Comparison of ENCODE assay signal across 22 cellular contexts in genomic region chrX:21905209-21905735, GRCh38. TPM values are rescaled to one million over a fixed set of nuclear protein-coding genes. Genes with fewer than 3 reads are reported as not detected.
DNase-seq lines count a peak whose midpoint lies in the region; FAIRE-seq and TF ChIP-seq lines count a peak whose summit lies in the region.
"Had no signal": no experiment of that assay in that cellular context is flagged by ENCODE, and none has a peak within 500 bp of the region (broad histone marks: within the 10 kb centered on the region; RNA-seq: fewer than 3 reads in every experiment).

No MANE protein-coding gene starts in this region.

- H2BK20ac ChIP-seq in H1 (ENCODE audit: low read length), result no peak overlapping the region

- H2BK12ac ChIP-seq in H1 (ENCODE audit: low read depth, low read length), result no peak overlapping the region

- in situ Hi-C loops in HAP-1 (cut with MboI; ENCODE audit: low sequenced_read_pairs), result no loop called here
- in situ Hi-C loops in KBM-7 (cut with MboI; ENCODE audit: low pct_unique_long_range_greater_than_20kb, low sequenced_read_pairs), result no loop called here

- H2BK120ac ChIP-seq in H1 (replicated peaks; ENCODE audit: low read depth, low read length), result no peak overlapping the region

- H3K4me3 ChIP-seq in HAP-1 (no peak overlapping the region), H1 (ENCODE audit: extremely low read depth in 1 of 4, insufficient read depth in 2 of 4, low read depth in 3 of 4, low read length in 4 of 4) (no peak overlapping the region), ovary (no peak overlapping the region)
- H3K4me3 ChIP-seq: tibial nerve had no signal

- no peak overlapping the region for H3K14ac ChIP-seq in H1 (ENCODE audit: insufficient read length)

- TF ChIP-seq EP300 in H1 (IDR thresholded peaks at IDR 0.05; ENCODE audit: borderline replicate concordance in 1 of 2, low read depth in 2 of 2, low read length in 2 of 2) (no peak), ovary (IDR thresholded peaks at IDR 0.05) (no peak)

- no peak overlapping the region for H3K4ac ChIP-seq in H1 (replicated peaks; ENCODE audit: insufficient read length, low read depth, low read length)

- no peaks in the 10 kb centered on the region for H3K9me3 Mint-ChIP-seq in neural crest cell
- H3K9me3 Mint-ChIP-seq: activated naive CD4-positive, alpha-beta T cell treated with anti-CD3 and anti-CD28 coated beads, Interleukin-2, amount 50 U/mL, for 72 hours; activated T-cell treated with anti-CD3 and anti-CD28 coated beads, Interleukin-2, amount 50 U/mL, for 72 hours; natural killer cell; stimulated activated naive B cell treated with anti-CD40 and anti-IgM and Interleukin-4, amounts not matched to agents 10 μg/mL and 1 μg/mL and 100 μg/mL, for 72 hours; T-cell had no signal

- no peak overlapping the region for H2BK15ac ChIP-seq in H1 (ENCODE audit: low read length)

- intact Hi-C loops in ovary (cut with DNase I), result no loop called here

- peaks cover 35% of the 10 kb centered on the region for H3K4me1 ChIP-seq in HAP-1
- H3K4me1 ChIP-seq in H1 (replicated peaks in 1 of 4; ENCODE audit: control insufficient read depth in 3 of 4, insufficient read depth in 4 of 4, low read length in 3 of 4), result peaks cover 0 to 5% (median 2%) of the 10 kb centered on the region in 4 experiments; a peak in 2 of 7 replicates
- H3K4me1 ChIP-seq in ovary (ENCODE audit: insufficient read depth), result no peaks in the 10 kb centered on the region
- H3K4me1 ChIP-seq: BE2C, foreskin keratinocyte, tibial nerve had no signal

- H3K23me2 ChIP-seq in H1 (ENCODE audit: low read depth, low read length), result no peaks in the 10 kb centered on the region

- H4K8ac ChIP-seq in H1 (ENCODE audit: extremely low read depth, insufficient read depth, low read length), result no peak overlapping the region

- no peak for TF ChIP-seq RAD21 in H1 (IDR thresholded peaks at IDR 0.05 in 1 of 2, conservative IDR thresholded peaks at IDR 0.05 in 1 of 2; ENCODE audit: low read depth in 2 of 2, low read length in 2 of 2)

- H3K9ac ChIP-seq in H1 (replicated peaks in 1 of 4; ENCODE audit: extremely low read depth in 1 of 4, low read depth in 3 of 4, low read length in 3 of 4), result no peak overlapping the region

- H3K56ac ChIP-seq in H1 (replicated peaks; ENCODE audit: insufficient read length, low read depth, low read length), result no peak overlapping the region

- no peak overlapping the region for H2AK5ac ChIP-seq in H1 (ENCODE audit: low read depth, low read length)

- no peaks in the 10 kb centered on the region for H3K36me3 ChIP-seq in HAP-1 (replicated peaks)
- no peaks in the 10 kb centered on the region for H3K36me3 ChIP-seq in H1 (ENCODE audit: control insufficient read depth in 2 of 4, insufficient read depth in 4 of 4, low read length in 3 of 4)
- H3K36me3 ChIP-seq in ovary, result no peaks in the 10 kb centered on the region
- H3K36me3 ChIP-seq: BE2C, WERI-Rb-1 had no signal

- peak overlapping the region; percentile 55 for H3K4me3 Mint-ChIP-seq in neural crest cell
- H3K4me3 Mint-ChIP-seq: activated CD8-positive, alpha-beta T cell treated with anti-CD3 and anti-CD28 coated beads, Interleukin-2, amount 10 ng/mL, durations not matched to agents 7 days and 5 days; activated T-cell treated with anti-CD3 and anti-CD28 coated beads, Interleukin-2, amount 50 U/mL, for 72 hours; natural killer cell; stimulated activated naive B cell treated with anti-CD40 and anti-IgM and Interleukin-4, amounts not matched to agents 10 μg/mL and 1 μg/mL and 100 μg/mL, for 72 hours; T-cell had no signal

- H3K27ac ChIP-seq in H1 (ENCODE audit: low read depth, low read length), result no peak overlapping the region; the same call in 1 of the 2 replicates
- no peak overlapping the region for H3K27ac ChIP-seq in ovary
- H3K27ac ChIP-seq: foreskin keratinocyte, WERI-Rb-1 had no signal

- peak overlapping the region; percentile 32; the same call in 1 of the 2 replicates for H2BK5ac ChIP-seq in H1 (ENCODE audit: low read depth, low read length)

- H3K4me2 ChIP-seq in H1 (ENCODE audit: insufficient read depth in 1 of 2, low read depth in 2 of 2, low read length in 2 of 2), result peak overlapping the region in 1 of 2 experiments; percentile 27; a peak in 2 of 4 replicates

- TF ChIP-seq POLR2A in H1 (IDR thresholded peaks at IDR 0.05; ENCODE audit: control extremely low read depth in 1 of 2, low read depth in 2 of 2, low read length in 2 of 2) (no peak), ovary (IDR thresholded peaks at IDR 0.05) (no peak)

- H3K27me3 ChIP-seq in HAP-1 (ENCODE audit: low read depth), result no peaks in the 10 kb centered on the region
- H3K27me3 ChIP-seq in H1 (replicated peaks in 1 of 4; ENCODE audit: control insufficient read depth in 3 of 4, extremely low read depth in 1 of 4, insufficient read depth in 3 of 4, low read length in 3 of 4), result no peaks in the 10 kb centered on the region
- H3K27me3 ChIP-seq in ovary, result no peaks in the 10 kb centered on the region
- H3K27me3 ChIP-seq: BE2C, foreskin keratinocyte, tibial nerve had no signal

- H3K9me3 ChIP-seq in HAP-1, result no peaks in the 10 kb centered on the region
- no peaks in the 10 kb centered on the region for H3K9me3 ChIP-seq in H1 (ENCODE audit: insufficient read depth in 2 of 2, low read depth in 1 of 2, low read length in 1 of 2)
- no peaks in the 10 kb centered on the region for H3K9me3 ChIP-seq in ovary
- H3K9me3 ChIP-seq: BE2C, tibial nerve had no signal

- no peak for FAIRE-seq in H1 (lab: Jason Lieb, UNC)
- FAIRE-seq: colon had no signal

- H3K27me3 Mint-ChIP-seq in neural crest cell (ENCODE audit: low read depth), result no peaks in the 10 kb centered on the region
- H3K27me3 Mint-ChIP-seq: stimulated activated naive B cell treated with anti-CD40 and anti-IgM and Interleukin-4, amounts not matched to agents 10 μg/mL and 1 μg/mL and 100 μg/mL, for 72 hours had no signal

- H3K27ac Mint-ChIP-seq in neural crest cell (ENCODE audit: unreplicated experiment), result peak overlapping the region; percentile 83
- H3K27ac Mint-ChIP-seq: activated CD8-positive, alpha-beta T cell treated with anti-CD3 and anti-CD28 coated beads, Interleukin-2, amount 10 ng/mL, durations not matched to agents 7 days and 5 days; activated naive CD4-positive, alpha-beta T cell treated with anti-CD3 and anti-CD28 coated beads, Interleukin-2, amount 50 U/mL, for 72 hours; activated T-cell treated with anti-CD3 and anti-CD28 coated beads, Interleukin-2, amount 50 U/mL, for 72 hours; natural killer cell; stimulated activated naive B cell treated with anti-CD40 and anti-IgM and Interleukin-4, amounts not matched to agents 10 μg/mL and 1 μg/mL and 100 μg/mL, for 72 hours; T-cell had no signal

- H4K20me1 ChIP-seq in H1 (replicated peaks in 1 of 2; ENCODE audit: control insufficient read depth in 1 of 2, insufficient read depth in 2 of 2, low read length in 2 of 2), result no peaks in the 10 kb centered on the region

- no peak overlapping the region for H3K18ac ChIP-seq in H1 (ENCODE audit: extremely low read depth, low read length)

- H4K5ac ChIP-seq in H1 (ENCODE audit: insufficient read length, low read depth, low read length), result no peak overlapping the region

- H3K79me2 ChIP-seq in H1 (ENCODE audit: control insufficient read depth in 1 of 2, insufficient read depth in 2 of 2, low read length in 2 of 2), result no peaks in the 10 kb centered on the region

- peak overlapping the region; percentile 62; the same call in 1 of the 2 replicates for H2AFZ ChIP-seq in H1 (ENCODE audit: low read length)

- CTCF ChIA-PET in H1 (lab: Charles Lee; ENCODE audit: partially characterized antibody), result no interaction called here

- 33% methylated on average over 1 of the region's 2 CpGs; no CpG with 5 or more reads in 1 of the 2 experiments for WGBS in H1 (ENCODE audit: extremely low coverage in 1 of 2, insufficient coverage in 1 of 2, insufficient read length in 1 of 2, insufficient replicate concordance in 2 of 2, low coverage in 1 of 2, low lambda C conversion rate in 2 of 2, missing lambda C conversion rate in 1 of 2), 2 experiments
- 61 to 76% (median 65%) methylated on average over 2 of the region's 2 CpGs for WGBS in ovary, 3 donors

- H3K36me3 Mint-ChIP-seq in neural crest cell (ENCODE audit: low read depth), result no peaks in the 10 kb centered on the region
- H3K36me3 Mint-ChIP-seq: activated naive CD4-positive, alpha-beta T cell treated with anti-CD3 and anti-CD28 coated beads, Interleukin-2, amount 50 U/mL, for 72 hours had no signal

- no peak for TF ChIP-seq CTCF in H1 (IDR thresholded peaks at IDR 0.05; ENCODE audit: control extremely low read depth in 1 of 3, insufficient read depth in 1 of 3, low read depth in 1 of 3, low read length in 3 of 3)
- TF ChIP-seq CTCF in neural crest cell (conservative IDR thresholded peaks at IDR 0.05), result no peak
- no peak for TF ChIP-seq CTCF in ovary (IDR thresholded peaks at IDR 0.05)

- no peak overlapping the region for H3K23ac ChIP-seq in H1 (ENCODE audit: insufficient read length)

- POLR2A ChIA-PET in H1 (lab: Charles Lee; ENCODE audit: partially characterized antibody), result interaction anchor here (1.0 kb wide), 1 partner anchor 38 kb away, joined by 3 read pairs; no protein-coding TSS in a partner anchor

- no peak overlapping the region for H4K91ac ChIP-seq in H1 (replicated peaks; ENCODE audit: insufficient read length, low read length)

- DNase-seq in HAP-1 (ENCODE audit: low spot score in 2 of 2) (peak; percentile 85 to 97), NCI-H2029 treated with DMSO at 0.1 percent for 48 hours (lab: John Stamatoyannopoulos, UW) (peak; percentile 37), H1 (ENCODE audit: low read depth in 1 of 2, low spot score in 2 of 2) (peak in 1 of 2 experiments; percentile 5), neural crest cell (ENCODE audit: low read depth, low spot score) (no peak), ovary (no peak), KBM-7 (no peak), MV-4-11 (lab: John Stamatoyannopoulos, UW) (no peak)
- DNase-seq: activated CD8-positive, alpha-beta T cell treated with anti-CD3 and anti-CD28 coated beads, Interleukin-2, amount 10 ng/mL, durations not matched to agents 7 days and 5 days; activated T-cell treated with anti-CD3 and anti-CD28 coated beads, Interleukin-2, amount 50 U/mL, for 72 hours; BE2C; DMS 273 treated with DMSO at 0.1 percent for 48 hours; foreskin keratinocyte; GOT3; mammary epithelial cell; natural killer cell; NCI-H2171; stimulated activated naive B cell treated with anti-CD40 and anti-IgM and Interleukin-4, amounts not matched to agents 10 μg/mL and 1 μg/mL and 100 μg/mL, for 72 hours; T-cell; WERI-Rb-1 had no signal

- H3K79me1 ChIP-seq in H1 (ENCODE audit: low read depth, low read length), result no peaks in the 10 kb centered on the region

- H3K4me1 Mint-ChIP-seq in neural crest cell, result peaks cover 48% of the 10 kb centered on the region
- H3K4me1 Mint-ChIP-seq: natural killer cell; stimulated activated naive B cell treated with anti-CD40 and anti-IgM and Interleukin-4, amounts not matched to agents 10 μg/mL and 1 μg/mL and 100 μg/mL, for 72 hours; T-cell had no signal

RNA-seq across cellular contexts. Expression of gene SMS, which starts 35.2 kb away (rescaled TPM):
- 247 and 256 TPM in 2 replicates for total RNA-seq in H1 (2021; fragmentation: NEBNext Ultra II Directional; extraction: Animal tissue kit (Norgen Biotek cat#: 25700))
- polyA plus RNA-seq in H1 (2011; rRNA removed) (61.8 and 66.3 TPM in 2 replicates), ovary (100 to 1,000 TPM; 147 to 204 TPM)
- 122 TPM for polyA plus RNA-seq in H1 (2011; cell fraction: cytosol; rRNA removed)
- 45.8 TPM for polyA plus RNA-seq in H1 (2011; cell fraction: nucleus; rRNA removed)
- 180 to 311 TPM (median 196 TPM) in 4 replicates for polyA plus RNA-seq in H1 (2012, experiment 1 of 2)
- polyA plus RNA-seq in H1 (2012, experiment 2 of 2), result 48.2 TPM
- 168 TPM for polyA plus RNA-seq in H1 (2013, experiment 1 of 2)
- 180 TPM for polyA plus RNA-seq in H1 (2013, experiment 2 of 2)
- polyA minus RNA-seq in H1 (2011; rRNA and poly(A)+ RNA removed), result 35.0 and 43.8 TPM in 2 replicates
- polyA minus RNA-seq in H1 (2011; cell fraction: cytosol; rRNA and poly(A)+ RNA removed), result 124 TPM
- 39.5 TPM for polyA minus RNA-seq in H1 (2011; cell fraction: nucleus; rRNA and poly(A)+ RNA removed)
- total RNA-seq in neural crest cell (346 and 354 TPM in 2 replicates), ovary (100 to 1,000 TPM in 2 of 7 donors, 10 to 100 TPM in 5; 52.8 to 123 (median 76.4) TPM)

RNA-seq across cellular contexts. Expression of gene YY2, which starts 49.5 kb away (rescaled TPM):
- total RNA-seq in H1 (2021; fragmentation: NEBNext Ultra II Directional; extraction: Animal tissue kit (Norgen Biotek cat#: 25700)), result 1.1 and 1.5 TPM in 2 replicates
- polyA plus RNA-seq in H1 (2011; rRNA removed) (0.60 and 0.71 TPM in 2 replicates), ovary (1 to 10 TPM; 1.1 to 2.0 TPM)
- polyA plus RNA-seq in H1 (2011; cell fraction: cytosol; rRNA removed), result 0.76 TPM
- polyA plus RNA-seq in H1 (2011; cell fraction: nucleus; rRNA removed), result 2.8 TPM
- polyA plus RNA-seq in H1 (2012, experiment 1 of 2), result 0.41 to 0.97 TPM (median 0.75 TPM) in 4 replicates
- polyA plus RNA-seq in H1 (2012, experiment 2 of 2), result not detected
- 0.95 TPM for polyA plus RNA-seq in H1 (2013, experiment 1 of 2)
- polyA plus RNA-seq in H1 (2013, experiment 2 of 2), result 0.79 TPM
- 0.98 and 1.6 TPM in 2 replicates for polyA minus RNA-seq in H1 (2011; rRNA and poly(A)+ RNA removed)
- 1.2 TPM for polyA minus RNA-seq in H1 (2011; cell fraction: cytosol; rRNA and poly(A)+ RNA removed)
- polyA minus RNA-seq in H1 (2011; cell fraction: nucleus; rRNA and poly(A)+ RNA removed), result 2.4 TPM
- total RNA-seq in neural crest cell (1.5 TPM in 2 replicates), ovary (1 to 10 TPM; 1.2 to 3.1 (median 2.4) TPM)

Comparison
In these comparisons a context has a peak if more than half of its experiments do, and no peak if none do; other contexts are left out.
1. DNase-seq: peak in HAP-1 (2 of 2) and NCI-H2029 treated with DMSO at 0.1 percent for 48 hours (single experiment); none in neural crest cell (single experiment), ovary (0 of 5), KBM-7 (single experiment) and MV-4-11 (single experiment).